In the genomic region with DNA sequence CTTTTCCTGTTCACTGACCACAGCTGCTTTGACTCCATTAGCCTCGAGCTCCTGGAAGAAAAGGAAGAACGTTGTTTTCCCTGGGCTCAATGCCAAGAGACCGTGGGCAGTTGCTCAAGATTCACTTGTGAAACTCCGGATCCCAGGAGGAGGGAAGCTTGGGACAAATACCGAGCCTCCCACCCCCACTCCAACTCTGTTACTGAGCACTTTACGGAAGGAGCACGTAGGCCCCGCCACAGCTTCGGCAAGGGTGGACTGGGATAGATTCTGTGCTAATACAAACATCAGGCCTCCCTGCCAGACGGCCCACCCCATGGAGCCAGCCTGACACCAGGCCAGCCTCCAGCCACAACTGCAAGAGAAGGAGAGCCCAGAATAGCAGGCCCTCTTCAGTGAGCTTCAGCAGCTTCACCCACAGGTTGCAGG, we compare ENCODE assay signal across 9 cellular contexts. TPM values are rescaled to one million over a fixed set of nuclear protein-coding genes. Genes with fewer than 3 reads are reported as not detected.
DNase-seq lines count a peak whose midpoint lies in the region; ATAC-seq and TF ChIP-seq lines count a peak whose summit lies in the region.
"Had no signal": no experiment of that assay in that cellular context is flagged by ENCODE, and none has a peak within 500 bp of the region (broad histone marks: within the 10 kb centered on the region; RNA-seq: fewer than 3 reads in every experiment).

No MANE protein-coding gene starts in this region.

- H3K36me3 Mint-ChIP-seq in endothelial cell (ENCODE audit: low read depth, unreplicated experiment) (peaks cover 4% of the 10 kb centered on the region), natural killer cell (no peaks in the 10 kb centered on the region)
- peaks cover 18 to 20% of the 10 kb centered on the region in 2 donors for H3K36me3 Mint-ChIP-seq in stimulated activated naive B cell treated with anti-CD40 and anti-IgM and Interleukin-4, amounts not matched to agents 10 μg/mL and 1 μg/mL and 100 μg/mL, for 72 hours

- TF ChIP-seq CTCF in endothelial cell (IDR thresholded peaks at IDR 0.05; ENCODE audit: unreplicated experiment) (no peak), natural killer cell (IDR thresholded peaks at IDR 0.05) (no peak)

- H3K27me3 Mint-ChIP-seq in endothelial cell (ENCODE audit: unreplicated experiment), result peaks cover 4% of the 10 kb centered on the region
- H3K27me3 Mint-ChIP-seq in stimulated activated naive B cell treated with anti-CD40 and anti-IgM and Interleukin-4, amounts not matched to agents 10 μg/mL and 1 μg/mL and 100 μg/mL, for 72 hours, result no peaks in the 10 kb centered on the region
- no peaks in the 10 kb centered on the region for H3K27me3 Mint-ChIP-seq in natural killer cell (ENCODE audit: low read depth in 2 of 2)

- H3K27ac Mint-ChIP-seq in endothelial cell (ENCODE audit: unreplicated experiment) (peak overlapping the region; percentile 87), natural killer cell (no peak overlapping the region)
- no peak overlapping the region for H3K27ac Mint-ChIP-seq in stimulated activated naive B cell treated with anti-CD40 and anti-IgM and Interleukin-4, amounts not matched to agents 10 μg/mL and 1 μg/mL and 100 μg/mL, for 72 hours

- H3K4me3 Mint-ChIP-seq in endothelial cell (ENCODE audit: unreplicated experiment) (no peak overlapping the region), natural killer cell (no peak overlapping the region)
- H3K4me3 Mint-ChIP-seq in stimulated activated naive B cell treated with anti-CD40 and anti-IgM and Interleukin-4, amounts not matched to agents 10 μg/mL and 1 μg/mL and 100 μg/mL, for 72 hours, result no peak overlapping the region

- no peak for ATAC-seq in stimulated activated naive B cell treated with anti-CD40 and anti-IgM and Interleukin-4, amounts not matched to agents 10 μg/mL and 1 μg/mL and 100 μg/mL, for 72 hours (replicated peaks)
- ATAC-seq in natural killer cell, result no peak

- no peaks in the 10 kb centered on the region for H3K9me3 Mint-ChIP-seq in endothelial cell (ENCODE audit: unreplicated experiment)
- no peaks in the 10 kb centered on the region for H3K9me3 Mint-ChIP-seq in stimulated activated naive B cell treated with anti-CD40 and anti-IgM and Interleukin-4, amounts not matched to agents 10 μg/mL and 1 μg/mL and 100 μg/mL, for 72 hours
- H3K9me3 Mint-ChIP-seq in natural killer cell, result no peaks in the 10 kb centered on the region

- DNase-seq in A172 (ENCODE audit: low spot score) (peak; percentile 33), MV-4-11 (lab: John Stamatoyannopoulos, UW) (peak; percentile 90), endothelial cell (ENCODE audit: low spot score) (no peak), mucosa of gallbladder (ENCODE audit: low spot score) (peak; percentile 82), cerebellar cortex (ENCODE audit: low spot score) (no peak), natural killer cell (no peak), NCI-H2171 (lab: John Stamatoyannopoulos, UW) (no peak)
- DNase-seq in stimulated activated naive B cell treated with anti-CD40 and anti-IgM and Interleukin-4, amounts not matched to agents 10 μg/mL and 1 μg/mL and 100 μg/mL, for 72 hours, result no peak
- DNase-seq: DND-41 had no signal

- intact Hi-C loops in natural killer cell (cut with micrococcal nuclease), result no loop called here

- H3K4me1 Mint-ChIP-seq in endothelial cell (ENCODE audit: unreplicated experiment) (peaks cover 6% of the 10 kb centered on the region), natural killer cell (peaks cover 19 to 21% of the 10 kb centered on the region in 2 donors)
- peaks cover 10 to 22% of the 10 kb centered on the region in 2 donors for H3K4me1 Mint-ChIP-seq in stimulated activated naive B cell treated with anti-CD40 and anti-IgM and Interleukin-4, amounts not matched to agents 10 μg/mL and 1 μg/mL and 100 μg/mL, for 72 hours

RNA-seq across cellular contexts. Expression of gene FANCD2, which starts 10.7 kb away (rescaled TPM):
- total RNA-seq in A172 (2014; rRNA removed; shearing (Covaris generic)), result 36.1 and 41.3 TPM in 2 replicates
- total RNA-seq in endothelial cell (ENCODE audit: unreplicated experiment) (14.5 TPM), mucosa of gallbladder (4.5 TPM), natural killer cell (10 to 100 TPM in 2 of 3 donors, 1 to 10 TPM in 1; 9.0 to 15.7 (median 14.6) TPM)

RNA-seq across cellular contexts. Expression of gene EMC3, which starts 28.8 kb away (rescaled TPM):
- total RNA-seq in A172 (2014; rRNA removed; shearing (Covaris generic)), result 108 and 130 TPM in 2 replicates
- total RNA-seq in endothelial cell (ENCODE audit: unreplicated experiment) (45.4 TPM), mucosa of gallbladder (73.9 TPM), natural killer cell (10 to 100 TPM; 48.5 to 50.4 (median 49.2) TPM)

Comparison
In these comparisons a context has a peak if more than half of its experiments do, and no peak if none do; other contexts are left out.
1. DNase-seq: peak in A172 (single experiment), MV-4-11 (single experiment) and mucosa of gallbladder (single experiment); none in endothelial cell (single experiment), cerebellar cortex (single experiment), stimulated activated naive B cell treated with anti-CD40 and anti-IgM and Interleukin-4, amounts not matched to agents 10 μg/mL and 1 μg/mL and 100 μg/mL, for 72 hours (single experiment), natural killer cell (single experiment) and NCI-H2171 (single experiment).